ENCODE assay signal across 8 cellular contexts in the genomic region with DNA sequence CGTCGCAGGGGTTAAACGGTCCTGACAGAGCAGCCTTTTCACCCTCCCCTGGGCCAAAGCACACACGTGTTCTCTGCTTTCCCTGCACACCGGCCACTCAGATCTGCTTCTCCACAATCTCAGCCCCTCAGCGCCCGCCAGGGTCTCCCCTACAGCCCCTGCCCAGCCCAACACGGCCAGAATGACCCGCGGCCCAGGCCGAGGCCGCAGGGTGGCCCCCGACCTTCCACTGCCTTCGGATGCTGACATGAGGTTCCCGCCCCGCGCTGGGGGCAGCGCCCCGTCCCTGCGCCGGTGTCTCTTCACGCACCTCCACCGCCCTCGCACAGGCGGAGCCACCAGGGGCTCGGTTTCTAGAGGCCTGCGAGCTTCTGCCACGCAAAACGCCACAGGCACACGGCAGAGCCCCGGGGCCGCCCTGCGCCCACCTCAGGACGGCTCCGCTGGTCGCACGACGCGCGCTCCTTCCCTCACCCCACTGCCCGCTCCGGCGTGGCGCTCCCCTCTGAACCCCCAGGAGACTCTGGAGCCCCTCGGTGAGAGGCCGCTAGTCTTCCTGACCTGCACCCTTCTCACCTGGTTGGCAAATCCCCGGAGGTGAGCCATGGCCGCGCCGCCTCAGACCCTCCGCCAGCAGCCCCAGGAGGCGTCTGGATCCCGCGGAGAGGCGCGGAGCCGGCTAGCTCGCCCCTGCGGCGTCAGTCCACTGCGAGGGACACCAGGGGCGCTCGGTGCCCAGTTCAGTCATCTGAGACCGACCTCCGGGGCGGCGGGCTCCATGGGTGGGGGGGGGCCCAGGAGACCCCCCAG. TPM values are rescaled to one million over a fixed set of nuclear protein-coding genes. Genes with fewer than 3 reads are reported as not detected.
DNase-seq lines count a peak whose midpoint lies in the region; ATAC-seq, FAIRE-seq and TF ChIP-seq lines count a peak whose summit lies in the region.

No MANE protein-coding gene starts in this region.

- H3K9ac ChIP-seq in skeletal muscle tissue (ENCODE audit: low read depth in 1 of 3, low read length in 3 of 3), result peak overlapping the region; percentile 87 to 93 (median 91)

- FAIRE-seq in RCC 7860 (lab: Jason Lieb, UNC), result no peak

- DNase-seq in RCC 7860 (ENCODE audit: low spot score) (peak; percentile 17), amniotic epithelial cell (ENCODE audit: low read depth) (peak; percentile 12), hepatocyte (ENCODE audit: low spot score) (peak; percentile 83), globus pallidus (ENCODE audit: low spot score) (no peak)

- peak; percentile 24 for ATAC-seq in GM18498 (IDR thresholded peaks at IDR 0.05; ENCODE audit: unreplicated experiment)
- peak; percentile 23 for ATAC-seq in HG02973 (IDR thresholded peaks at IDR 0.05; ENCODE audit: unreplicated experiment)

- H3K27ac ChIP-seq in ACC112 (ENCODE audit: low read depth, low read length) (no peak overlapping the region), hepatocyte (peak overlapping the region; percentile 85), skeletal muscle tissue (ENCODE audit: low read depth, low read length) (peak overlapping the region; percentile 99)

- H3K9me3 ChIP-seq in hepatocyte (ENCODE audit: low read depth) (no peaks in the 10 kb centered on the region), skeletal muscle tissue (ENCODE audit: control insufficient read depth in 3 of 3, low read length in 3 of 3) (no peaks in the 10 kb centered on the region)

- H2AFZ ChIP-seq in ACC112 (ENCODE audit: low read length, unreplicated experiment) (peak overlapping the region; percentile 62), hepatocyte (peak overlapping the region; percentile 50)

- H3K27me3 ChIP-seq in ACC112 (ENCODE audit: insufficient read depth, low read length) (no peaks in the 10 kb centered on the region), hepatocyte (no peaks in the 10 kb centered on the region), skeletal muscle tissue (ENCODE audit: control insufficient read depth in 3 of 3, insufficient read depth in 3 of 3, low read length in 3 of 3) (no peaks in the 10 kb centered on the region)

- H3K4me3 ChIP-seq in ACC112 (ENCODE audit: low read depth, low read length) (peak overlapping the region; percentile 93), hepatocyte (peak overlapping the region; percentile 57), skeletal muscle tissue (ENCODE audit: low read length in 3 of 3) (peak overlapping the region; percentile 81 to 96 (median 88))

- H3K79me2 ChIP-seq in ACC112 (ENCODE audit: control insufficient read depth, insufficient read depth, low read length, unreplicated experiment), result peaks cover 61% of the 10 kb centered on the region
- H3K79me2 ChIP-seq in hepatocyte, result peaks cover 52% of the 10 kb centered on the region

- peaks cover 7% of the 10 kb centered on the region for H3K36me3 ChIP-seq in ACC112 (ENCODE audit: insufficient read depth, low read length)
- H3K36me3 ChIP-seq in hepatocyte (replicated peaks; ENCODE audit: insufficient read depth, low read depth), result no peaks in the 10 kb centered on the region
- peaks cover 0 to 7% (median 6%) of the 10 kb centered on the region in 3 donors for H3K36me3 ChIP-seq in skeletal muscle tissue (ENCODE audit: control insufficient read depth in 3 of 3, insufficient read depth in 3 of 3, low read length in 3 of 3)

- no peaks in the 10 kb centered on the region for H3K9me2 ChIP-seq in hepatocyte (replicated peaks; ENCODE audit: insufficient read depth)

- TF ChIP-seq CTCF in hepatocyte (IDR thresholded peaks at IDR 0.05; ENCODE audit: poor library complexity), result no peak

- WGBS in hepatocyte (ENCODE audit: low lambda C conversion rate, missing lambda C conversion rate), result 2% methylated on average over 51 of the region's 67 CpGs

- peaks cover 18% of the 10 kb centered on the region for H3K4me1 ChIP-seq in ACC112 (ENCODE audit: control insufficient read depth, insufficient read depth, low read length, unreplicated experiment)
- H3K4me1 ChIP-seq in hepatocyte (ENCODE audit: insufficient read depth), result peaks cover 20% of the 10 kb centered on the region
- peaks cover 47 to 62% (median 51%) of the 10 kb centered on the region in 3 donors for H3K4me1 ChIP-seq in skeletal muscle tissue (ENCODE audit: control insufficient read depth in 3 of 3, insufficient read depth in 3 of 3, low read length in 3 of 3)

- peak overlapping the region; percentile 100 for H3K4me2 ChIP-seq in hepatocyte

- H4K20me1 ChIP-seq in hepatocyte (ENCODE audit: insufficient read depth, poor library complexity, severe bottlenecking), result peaks cover 37% of the 10 kb centered on the region

RNA-seq across cellular contexts. Expression of a gene that starts 0.7 kb away (rescaled TPM):
- total RNA-seq in hepatocyte, result 177 and 183 TPM in 2 replicates
- 192 and 199 TPM in 2 replicates for polyA plus RNA-seq in hepatocyte
- total RNA-seq in skeletal muscle tissue, result 178 TPM

RNA-seq across cellular contexts. Expression of a gene that starts 50.9 kb away (rescaled TPM):
- total RNA-seq in hepatocyte (24.2 and 25.4 TPM in 2 replicates), skeletal muscle tissue (25.1 TPM)
- 26.5 and 39.7 TPM in 2 replicates for polyA plus RNA-seq in hepatocyte
